Comparison of ENCODE assay signal across 16 cellular contexts in the genomic region with DNA sequence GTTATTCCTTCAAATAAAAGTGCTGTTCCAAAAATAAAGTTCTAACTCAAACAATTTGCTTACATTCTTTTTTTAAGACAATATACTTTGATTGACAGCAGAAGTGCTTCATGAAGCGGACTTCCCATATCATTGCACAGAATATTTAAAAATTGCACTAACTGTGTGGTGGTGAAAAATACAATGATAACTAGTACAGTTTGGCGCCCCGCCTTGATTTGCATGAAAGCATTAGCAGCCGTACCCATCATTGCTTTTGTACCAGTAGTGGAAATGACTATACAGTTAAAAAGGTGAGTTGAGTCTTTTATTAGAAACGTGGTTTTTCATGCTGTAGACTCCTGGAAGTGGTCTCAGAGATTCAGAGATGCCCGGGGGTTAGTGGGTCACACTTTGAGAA.
"Had no signal": no experiment of that assay in that cellular context is flagged by ENCODE, and none has a peak within 500 bp of the region (broad histone marks: within the 10 kb centered on the region; RNA-seq: fewer than 3 reads in every experiment).

No MANE protein-coding gene starts in this region.

- H3K36me3 Mint-ChIP-seq: naive thymus-derived CD8-positive, alpha-beta T cell had no signal

- H3K4me3 ChIP-seq: heart right ventricle, ovary, right atrium auricular region, smooth muscle cell, stomach, thoracic aorta, transverse colon had no signal

- H3K36me3 ChIP-seq: heart right ventricle, ovary, right atrium auricular region, stomach, thoracic aorta, transverse colon had no signal

- ATAC-seq: esophagus mucosa; heart right ventricle; naive thymus-derived CD8-positive, alpha-beta T cell had no signal

- H3K4me2 ChIP-seq: smooth muscle cell had no signal

- H3K27ac ChIP-seq: heart right ventricle, ovary, right atrium auricular region, stomach, thoracic aorta, transverse colon had no signal

- H3K27me3 ChIP-seq: heart right ventricle, ovary, right atrium auricular region, stomach, transverse colon had no signal

- H3K4me1 ChIP-seq: heart right ventricle, right atrium auricular region, stomach, transverse colon had no signal

- DNase-seq: cortex of kidney; effector memory CD4-positive, alpha-beta T cell; heart right ventricle; hypothalamus; kidney glomerular epithelial cell; naive thymus-derived CD8-positive, alpha-beta T cell; ovary; stimulated activated CD4-positive, alpha-beta T cell treated with anti-CD3 and anti-CD28 coated beads, Interleukin-4, amount 100 ng/mL, for 1 hour; stimulated activated naive CD4-positive, alpha-beta T cell; stomach; substantia nigra; transverse colon had no signal

- H3K9me3 ChIP-seq: heart right ventricle, ovary, right atrium auricular region, stomach, thoracic aorta, transverse colon had no signal
